Comparison of ENCODE assay signal across 23 cellular contexts in genomic region chr15:75779504-75779903, GRCh38.
"Had no signal": no experiment of that assay in that cellular context is flagged by ENCODE, and none has a peak within 500 bp of the region (broad histone marks: within the 10 kb centered on the region; RNA-seq: fewer than 3 reads in every experiment).

No MANE protein-coding gene starts in this region.

- ATAC-seq: activated CD4-positive, alpha-beta T cell treated with anti-CD3 and anti-CD28 coated beads for 36 hours; activated CD8-positive, alpha-beta T cell treated with anti-CD3 and anti-CD28 coated beads, Interleukin-2, amount 10 ng/mL, durations not matched to agents 7 days and 5 days; activated naive CD4-positive, alpha-beta T cell treated with anti-CD3 and anti-CD28 coated beads, Interleukin-2, amount 50 U/mL, for 72 hours; activated T-cell treated with anti-CD3 and anti-CD28 coated beads, Interleukin-2, amount 50 U/mL, for 72 hours; esophagus mucosa had no signal

- H3K36me3 ChIP-seq: ascending aorta, breast epithelium, cardiac muscle cell, colonic mucosa had no signal

- H3K4me3 ChIP-seq: ascending aorta, breast epithelium, cardiac muscle cell, colonic mucosa had no signal

- H3K27me3 ChIP-seq: ascending aorta, breast epithelium, colonic mucosa had no signal

- H3K27ac ChIP-seq: ascending aorta, breast epithelium, cardiac muscle cell, colonic mucosa had no signal

- H3K9me3 ChIP-seq: ascending aorta, breast epithelium, colonic mucosa had no signal

- DNase-seq: activated CD4-positive, alpha-beta memory T cell treated with anti-CD3 and anti-CD28 coated beads for 36 hours; activated CD4-positive, alpha-beta T cell treated with anti-CD3 and anti-CD28 coated beads for 36 hours; activated CD4-positive, alpha-beta T cell treated with anti-CD3 and anti-CD28 coated beads, Interleukin-2, amount 10 ng/mL, durations not matched to agents 24 days and 14 days; activated CD4-positive, CD25-positive, alpha-beta regulatory T cell; activated CD4-positive, CD25-positive, alpha-beta regulatory T cell treated with anti-CD3 and anti-CD28 coated beads, Interleukin-2, amount 50 U/mL, for 72 hours; activated CD8-positive, alpha-beta T cell treated with anti-CD3 and anti-CD28 coated beads, Interleukin-2, amount 10 ng/mL, durations not matched to agents 7 days and 5 days; activated gamma-delta T cell; activated naive CD4-positive, alpha-beta T cell; activated naive CD4-positive, alpha-beta T cell treated with anti-CD3 and anti-CD28 coated beads, Interleukin-2, amount 10 ng/mL, durations not matched to agents 7 days and 5 days; activated naive CD8-positive, alpha-beta T cell treated with anti-CD3 and anti-CD28 coated beads, Interleukin-2, amount 10 ng/mL, durations not matched to agents 7 days and 5 days; activated T-cell treated with anti-CD3 and anti-CD28 coated beads for 4 hours; activated T-cell treated with anti-CD3 and anti-CD28 coated beads, Interleukin-2, amount 50 U/mL, for 72 hours; central memory CD4-positive, alpha-beta T cell; cerebellar nuclear complex; colonic mucosa; effector CD8-positive, alpha-beta T cell; foreskin fibroblast; T-helper 2 cell had no signal

- H3K4me1 ChIP-seq: breast epithelium, colonic mucosa had no signal
